Comparison of ENCODE assay signal across 1 cellular context in the genomic region with DNA sequence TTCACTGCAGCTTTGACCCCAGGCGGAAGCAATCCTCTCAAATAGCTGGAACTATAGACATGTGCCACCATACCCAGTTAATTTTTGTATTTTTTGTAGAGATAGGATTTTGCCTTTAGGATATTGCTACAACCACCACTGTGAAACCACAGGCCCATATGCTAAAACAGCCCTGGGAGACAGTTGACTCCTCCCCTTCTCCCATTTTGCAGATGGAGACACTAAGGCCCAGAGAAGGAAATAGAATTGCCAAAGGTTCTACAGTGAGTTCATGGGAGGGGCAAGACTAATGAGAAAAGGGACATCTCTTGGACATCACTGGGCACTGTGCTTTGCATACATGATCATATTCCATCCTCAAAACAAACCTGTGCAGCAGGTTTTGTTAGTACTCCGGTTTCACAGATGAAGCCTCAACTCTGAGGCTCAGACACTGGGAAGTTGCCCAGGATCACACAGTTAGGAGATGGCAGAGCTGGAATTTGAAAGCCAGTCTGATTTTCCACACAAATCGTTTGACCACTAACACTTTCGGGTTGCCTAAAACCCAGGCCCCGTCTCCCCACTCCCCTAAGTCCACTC.
TF ChIP-seq lines count a peak whose summit lies in the region.

No MANE protein-coding gene starts in this region.

TF ChIP-seq in K562, 482 proteins besides CTCF, POLR2A, EP300 and RAD21 (continued from another document):
- TF ChIP-seq RBM25 (IDR thresholded peaks at IDR 0.05; ENCODE audit: low read depth, low read length, severe bottlenecking): peak; percentile 40
TF ChIP-seq in K562: peak in this region for 3; not testable (repeated sequence) for 479.
